Comparison of ENCODE assay signal across 1 cellular context in genomic region chr2:11506611-11506969, GRCh38.
TF ChIP-seq lines count a peak whose summit lies in the region.

No MANE protein-coding gene starts in this region.

TF ChIP-seq in HepG2, 621 proteins besides CTCF, POLR2A, EP300 and RAD21 (continued from another document and continues in another):
- peak; percentile 67; the same call in 1 of the 2 replicates for TF ChIP-seq ZNF142 (CRISPR knock-in tag; IDR thresholded peaks at IDR 0.05)
- TF ChIP-seq MAX (IDR thresholded peaks at IDR 0.05) = no peak
- TF ChIP-seq ZNF12 (CRISPR knock-in tag; IDR thresholded peaks at IDR 0.05) = no peak; the same call in 1 of the 2 replicates
- TF ChIP-seq TBX2 (CRISPR knock-in tag; IDR thresholded peaks at IDR 0.05; ENCODE audit: borderline replicate concordance) = no peak
- TF ChIP-seq ZNF30 (CRISPR knock-in tag; IDR thresholded peaks at IDR 0.05) = no peak
- TF ChIP-seq SATB2 (CRISPR knock-in tag; IDR thresholded peaks at IDR 0.05) = no peak
- TF ChIP-seq MIER2 (CRISPR knock-in tag; IDR thresholded peaks at IDR 0.05) = peak; percentile 57; the same call in 1 of the 2 replicates
- TF ChIP-seq, protein P1, sequence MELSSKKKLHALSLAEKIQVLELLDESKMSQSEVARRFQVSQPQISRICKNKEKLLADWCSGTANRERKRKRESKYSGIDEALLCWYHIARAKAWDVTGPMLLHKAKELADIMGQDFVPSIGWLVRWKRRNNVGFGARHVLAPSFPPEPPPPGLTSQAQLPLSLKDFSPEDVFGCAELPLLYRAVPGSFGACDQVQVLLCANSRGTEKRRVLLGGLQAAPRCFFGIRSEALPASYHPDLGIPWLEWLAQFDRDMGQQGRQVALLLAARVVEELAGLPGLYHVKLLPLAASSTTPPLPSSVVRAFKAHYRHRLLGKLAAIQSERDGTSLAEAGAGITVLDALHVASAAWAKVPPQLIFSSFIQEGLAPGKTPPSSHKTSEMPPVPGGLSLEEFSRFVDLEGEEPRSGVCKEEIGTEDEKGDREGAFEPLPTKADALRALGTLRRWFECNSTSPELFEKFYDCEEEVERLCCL (CRISPR knock-in tag; IDR thresholded peaks at IDR 0.05; ENCODE audit: borderline replicate concordance) = no peak
- TF ChIP-seq RELA (CRISPR knock-in tag; IDR thresholded peaks at IDR 0.05) = no peak
- no peak for TF ChIP-seq KLF13 (CRISPR knock-in tag; IDR thresholded peaks at IDR 0.05)
- TF ChIP-seq, protein P2, sequence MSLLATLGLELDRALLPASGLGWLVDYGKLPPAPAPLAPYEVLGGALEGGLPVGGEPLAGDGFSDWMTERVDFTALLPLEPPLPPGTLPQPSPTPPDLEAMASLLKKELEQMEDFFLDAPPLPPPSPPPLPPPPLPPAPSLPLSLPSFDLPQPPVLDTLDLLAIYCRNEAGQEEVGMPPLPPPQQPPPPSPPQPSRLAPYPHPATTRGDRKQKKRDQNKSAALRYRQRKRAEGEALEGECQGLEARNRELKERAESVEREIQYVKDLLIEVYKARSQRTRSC (CRISPR knock-in tag; IDR thresholded peaks at IDR 0.05; ENCODE audit: low read depth) = no peak
- TF ChIP-seq, protein P3, sequence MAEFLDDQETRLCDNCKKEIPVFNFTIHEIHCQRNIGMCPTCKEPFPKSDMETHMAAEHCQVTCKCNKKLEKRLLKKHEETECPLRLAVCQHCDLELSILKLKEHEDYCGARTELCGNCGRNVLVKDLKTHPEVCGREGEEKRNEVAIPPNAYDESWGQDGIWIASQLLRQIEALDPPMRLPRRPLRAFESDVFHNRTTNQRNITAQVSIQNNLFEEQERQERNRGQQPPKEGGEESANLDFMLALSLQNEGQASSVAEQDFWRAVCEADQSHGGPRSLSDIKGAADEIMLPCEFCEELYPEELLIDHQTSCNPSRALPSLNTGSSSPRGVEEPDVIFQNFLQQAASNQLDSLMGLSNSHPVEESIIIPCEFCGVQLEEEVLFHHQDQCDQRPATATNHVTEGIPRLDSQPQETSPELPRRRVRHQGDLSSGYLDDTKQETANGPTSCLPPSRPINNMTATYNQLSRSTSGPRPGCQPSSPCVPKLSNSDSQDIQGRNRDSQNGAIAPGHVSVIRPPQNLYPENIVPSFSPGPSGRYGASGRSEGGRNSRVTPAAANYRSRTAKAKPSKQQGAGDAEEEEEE (CRISPR knock-in tag; IDR thresholded peaks at IDR 0.05; ENCODE audit: borderline replicate concordance) = no peak
- no peak for TF ChIP-seq SRSF9 (IDR thresholded peaks at IDR 0.05; ENCODE audit: borderline replicate concordance, insufficient read depth, low read depth, low read length, poor library complexity, severe bottlenecking)
- no peak for TF ChIP-seq ZNF441 (CRISPR knock-in tag; IDR thresholded peaks at IDR 0.05; ENCODE audit: borderline replicate concordance)
- peak; percentile 42; the same call in 1 of the 2 replicates for TF ChIP-seq ETV5 (CRISPR knock-in tag; IDR thresholded peaks at IDR 0.05; ENCODE audit: borderline replicate concordance)
- no peak for TF ChIP-seq NONO (IDR thresholded peaks at IDR 0.05)
- no peak for TF ChIP-seq NONO (CRISPR knock-in tag; conservative IDR thresholded peaks at IDR 0.05)
- TF ChIP-seq PPARG (CRISPR knock-in tag; conservative IDR thresholded peaks at IDR 0.05) = no peak
- TF ChIP-seq, protein P4, sequence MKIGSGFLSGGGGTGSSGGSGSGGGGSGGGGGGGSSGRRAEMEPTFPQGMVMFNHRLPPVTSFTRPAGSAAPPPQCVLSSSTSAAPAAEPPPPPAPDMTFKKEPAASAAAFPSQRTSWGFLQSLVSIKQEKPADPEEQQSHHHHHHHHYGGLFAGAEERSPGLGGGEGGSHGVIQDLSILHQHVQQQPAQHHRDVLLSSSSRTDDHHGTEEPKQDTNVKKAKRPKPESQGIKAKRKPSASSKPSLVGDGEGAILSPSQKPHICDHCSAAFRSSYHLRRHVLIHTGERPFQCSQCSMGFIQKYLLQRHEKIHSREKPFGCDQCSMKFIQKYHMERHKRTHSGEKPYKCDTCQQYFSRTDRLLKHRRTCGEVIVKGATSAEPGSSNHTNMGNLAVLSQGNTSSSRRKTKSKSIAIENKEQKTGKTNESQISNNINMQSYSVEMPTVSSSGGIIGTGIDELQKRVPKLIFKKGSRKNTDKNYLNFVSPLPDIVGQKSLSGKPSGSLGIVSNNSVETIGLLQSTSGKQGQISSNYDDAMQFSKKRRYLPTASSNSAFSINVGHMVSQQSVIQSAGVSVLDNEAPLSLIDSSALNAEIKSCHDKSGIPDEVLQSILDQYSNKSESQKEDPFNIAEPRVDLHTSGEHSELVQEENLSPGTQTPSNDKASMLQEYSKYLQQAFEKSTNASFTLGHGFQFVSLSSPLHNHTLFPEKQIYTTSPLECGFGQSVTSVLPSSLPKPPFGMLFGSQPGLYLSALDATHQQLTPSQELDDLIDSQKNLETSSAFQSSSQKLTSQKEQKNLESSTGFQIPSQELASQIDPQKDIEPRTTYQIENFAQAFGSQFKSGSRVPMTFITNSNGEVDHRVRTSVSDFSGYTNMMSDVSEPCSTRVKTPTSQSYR (CRISPR knock-in tag; IDR thresholded peaks at IDR 0.05; ENCODE audit: borderline replicate concordance) = no peak
- no peak for TF ChIP-seq ZNF616 (CRISPR knock-in tag; IDR thresholded peaks at IDR 0.05; ENCODE audit: low read depth)
- no peak for TF ChIP-seq ZNF772 (CRISPR knock-in tag; IDR thresholded peaks at IDR 0.05)
- no peak for TF ChIP-seq HDAC1 (CRISPR knock-in tag; IDR thresholded peaks at IDR 0.05)
- TF ChIP-seq TOPORS (CRISPR knock-in tag; IDR thresholded peaks at IDR 0.05) = no peak
- TF ChIP-seq PAXIP1 (CRISPR knock-in tag; conservative IDR thresholded peaks at IDR 0.05) = no peak
- no peak for TF ChIP-seq ZNF430 (CRISPR knock-in tag; IDR thresholded peaks at IDR 0.05)
- no peak for TF ChIP-seq ZBTB42 (CRISPR knock-in tag; IDR thresholded peaks at IDR 0.05)
- no peak for TF ChIP-seq ZNF468 (CRISPR knock-in tag; IDR thresholded peaks at IDR 0.05)
- TF ChIP-seq MLXIP (CRISPR knock-in tag; IDR thresholded peaks at IDR 0.05; ENCODE audit: borderline replicate concordance) = no peak
- TF ChIP-seq STAT5B (CRISPR knock-in tag; IDR thresholded peaks at IDR 0.05) = no peak
- no peak for TF ChIP-seq ELF3 (CRISPR knock-in tag; IDR thresholded peaks at IDR 0.05)
- TF ChIP-seq BHLHE40 (IDR thresholded peaks at IDR 0.05; ENCODE audit: low read length) = no peak
- TF ChIP-seq, protein P5, sequence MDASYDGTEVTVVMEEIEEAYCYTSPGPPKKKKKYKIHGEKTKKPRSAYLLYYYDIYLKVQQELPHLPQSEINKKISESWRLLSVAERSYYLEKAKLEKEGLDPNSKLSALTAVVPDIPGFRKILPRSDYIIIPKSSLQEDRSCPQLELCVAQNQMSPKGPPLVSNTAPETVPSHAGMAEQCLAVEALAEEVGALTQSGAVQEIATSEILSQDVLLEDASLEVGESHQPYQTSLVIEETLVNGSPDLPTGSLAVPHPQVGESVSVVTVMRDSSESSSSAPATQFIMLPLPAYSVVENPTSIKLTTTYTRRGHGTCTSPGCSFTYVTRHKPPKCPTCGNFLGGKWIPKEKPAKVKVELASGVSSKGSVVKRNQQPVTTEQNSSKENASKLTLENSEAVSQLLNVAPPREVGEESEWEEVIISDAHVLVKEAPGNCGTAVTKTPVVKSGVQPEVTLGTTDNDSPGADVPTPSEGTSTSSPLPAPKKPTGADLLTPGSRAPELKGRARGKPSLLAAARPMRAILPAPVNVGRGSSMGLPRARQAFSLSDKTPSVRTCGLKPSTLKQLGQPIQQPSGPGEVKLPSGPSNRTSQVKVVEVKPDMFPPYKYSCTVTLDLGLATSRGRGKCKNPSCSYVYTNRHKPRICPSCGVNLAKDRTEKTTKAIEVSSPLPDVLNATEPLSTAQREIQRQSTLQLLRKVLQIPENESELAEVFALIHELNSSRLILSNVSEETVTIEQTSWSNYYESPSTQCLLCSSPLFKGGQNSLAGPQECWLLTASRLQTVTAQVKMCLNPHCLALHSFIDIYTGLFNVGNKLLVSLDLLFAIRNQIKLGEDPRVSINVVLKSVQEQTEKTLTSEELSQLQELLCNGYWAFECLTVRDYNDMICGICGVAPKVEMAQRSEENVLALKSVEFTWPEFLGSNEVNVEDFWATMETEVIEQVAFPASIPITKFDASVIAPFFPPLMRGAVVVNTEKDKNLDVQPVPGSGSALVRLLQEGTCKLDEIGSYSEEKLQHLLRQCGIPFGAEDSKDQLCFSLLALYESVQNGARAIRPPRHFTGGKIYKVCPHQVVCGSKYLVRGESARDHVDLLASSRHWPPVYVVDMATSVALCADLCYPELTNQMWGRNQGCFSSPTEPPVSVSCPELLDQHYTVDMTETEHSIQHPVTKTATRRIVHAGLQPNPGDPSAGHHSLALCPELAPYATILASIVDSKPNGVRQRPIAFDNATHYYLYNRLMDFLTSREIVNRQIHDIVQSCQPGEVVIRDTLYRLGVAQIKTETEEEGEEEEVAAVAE (CRISPR knock-in tag; IDR thresholded peaks at IDR 0.05; ENCODE audit: borderline replicate concordance) = no peak
- no peak for TF ChIP-seq REL (CRISPR knock-in tag; conservative IDR thresholded peaks at IDR 0.05)
- TF ChIP-seq PHB2 (IDR thresholded peaks at IDR 0.05; ENCODE audit: partially characterized antibody) = no peak
